In the genomic region with DNA sequence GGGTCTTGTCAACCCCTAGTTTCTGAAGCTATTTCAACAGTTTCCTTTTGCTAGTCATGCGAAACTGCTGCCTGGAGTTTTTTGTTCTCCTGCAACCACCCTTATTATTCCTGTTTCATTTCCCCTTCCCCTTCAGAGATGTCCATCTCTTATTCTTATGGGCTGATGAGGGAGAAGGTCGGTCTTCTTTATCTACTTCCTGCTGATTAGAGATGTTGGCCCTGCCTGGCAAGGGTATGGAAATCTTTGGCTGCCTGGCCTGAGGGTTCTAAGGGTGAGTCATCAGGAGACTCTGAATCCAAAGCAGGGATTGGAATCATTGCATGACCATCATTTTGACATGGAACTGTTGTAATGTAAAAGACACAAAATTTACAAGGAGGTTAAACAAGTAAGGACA, we compare ENCODE assay signal across 17 cellular contexts.
A peak's percentile ranks its signal among the peaks of the same experiment; 100 is the strongest.
DNase-seq lines count a peak whose midpoint lies in the region; ATAC-seq lines count a peak whose summit lies in the region.
"Had no signal": no experiment of that assay in that cellular context is flagged by ENCODE, and none has a peak within 500 bp of the region (broad histone marks: within the 10 kb centered on the region; RNA-seq: fewer than 3 reads in every experiment).

No MANE protein-coding gene starts in this region.

- H3K36me3 ChIP-seq in HAP-1 (replicated peaks): no peaks in the 10 kb centered on the region
- H3K36me3 ChIP-seq: esophagus squamous epithelium, left lung, prostate gland had no signal

- H3K4me1 ChIP-seq in HAP-1: no peaks in the 10 kb centered on the region
- H3K4me1 ChIP-seq: esophagus squamous epithelium, prostate gland had no signal

- no peak for ATAC-seq in GM21515 (IDR thresholded peaks at IDR 0.05; ENCODE audit: unreplicated experiment)
- ATAC-seq: GM23338, left lung had no signal

- H3K27me3 ChIP-seq in HAP-1 (ENCODE audit: low read depth): no peaks in the 10 kb centered on the region
- H3K27me3 ChIP-seq: esophagus squamous epithelium, left lung had no signal

- DNase-seq in Ammon's horn (ENCODE audit: low spot score): peak; percentile 39
- DNase-seq in HAP-1 (ENCODE audit: low spot score in 2 of 2): peak; percentile 12 to 29
- DNase-seq in amniotic epithelial cell (ENCODE audit: low read depth): peak; percentile 20
- peak; percentile 4 for DNase-seq in kidney tubule cell (ENCODE audit: low spot score)
- DNase-seq in NCI-H2196 (lab: John Stamatoyannopoulos, UW; ENCODE audit: unreplicated experiment): no peak
- DNase-seq in stimulated activated CD4-positive, alpha-beta T cell treated with anti-CD3 and anti-CD28 coated beads, Interleukin-4, amount 100 ng/mL, for 24 hours: no peak
- DNase-seq in activated CD4-positive, CD25-positive, alpha-beta regulatory T cell (lab: John Stamatoyannopoulos, UW): no peak
- DNase-seq: activated gamma-delta T cell; DMS 273 treated with DMSO at 0.1 percent for 48 hours; esophagus squamous epithelium; left lung; naive B cell; NCI-H2081; stimulated activated CD4-positive, alpha-beta T cell treated with anti-CD3 and anti-CD28 coated beads, Interleukin-15, amount 100 ng/mL, for 24 hours had no signal

- in situ Hi-C loops in HAP-1 (cut with MboI; ENCODE audit: low sequenced_read_pairs): no loop called here

- H3K4me3 ChIP-seq in HAP-1: no peak overlapping the region
- H3K4me3 ChIP-seq: esophagus squamous epithelium, GM23338, left lung, prostate gland had no signal

- no peaks in the 10 kb centered on the region for H3K9me3 ChIP-seq in HAP-1
- H3K9me3 ChIP-seq: esophagus squamous epithelium, left lung, prostate gland had no signal

Comparison
In these comparisons a context has a peak if more than half of its experiments do, and no peak if none do; other contexts are left out.
1. DNase-seq: peak in Ammon's horn (single experiment), HAP-1 (2 of 2), amniotic epithelial cell (single experiment) and kidney tubule cell (single experiment); none in NCI-H2196 (single experiment), stimulated activated CD4-positive, alpha-beta T cell treated with anti-CD3 and anti-CD28 coated beads, Interleukin-4, amount 100 ng/mL, for 24 hours (single experiment) and activated CD4-positive, CD25-positive, alpha-beta regulatory T cell (0 of 4).